ENCODE assay signal across 17 cellular contexts in the genomic region with DNA sequence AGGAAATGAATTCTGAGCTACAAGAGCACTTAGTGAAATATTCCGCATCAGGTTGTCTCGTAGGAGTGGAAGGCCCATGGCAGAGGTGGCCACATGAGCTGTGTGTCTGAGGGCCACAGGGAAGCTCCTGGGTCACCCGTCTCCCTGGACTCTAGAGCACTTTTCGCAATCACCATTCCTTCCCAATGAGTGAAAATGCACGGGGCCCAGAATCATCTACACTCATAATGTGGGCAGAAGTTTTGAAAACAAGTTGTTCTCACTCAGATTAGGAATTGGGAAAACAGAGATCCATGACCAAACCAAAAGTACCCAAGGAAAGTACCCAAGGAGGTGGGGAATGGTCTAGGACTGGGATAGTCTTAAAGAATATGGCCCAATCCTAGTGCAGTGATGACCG.
"Had no signal": no experiment of that assay in that cellular context is flagged by ENCODE, and none has a peak within 500 bp of the region (broad histone marks: within the 10 kb centered on the region; RNA-seq: fewer than 3 reads in every experiment).

No MANE protein-coding gene starts in this region.

- H3K4me3 Mint-ChIP-seq: activated CD4-positive, alpha-beta memory T cell treated with anti-CD3 and anti-CD28 coated beads for 36 hours; activated CD4-positive, alpha-beta T cell treated with anti-CD3 and anti-CD28 coated beads for 36 hours; activated CD8-positive, alpha-beta memory T cell treated with anti-CD3 and anti-CD28 coated beads, Interleukin-2, amount 10 ng/mL, durations not matched to agents 7 days and 5 days; activated naive CD4-positive, alpha-beta T cell treated with anti-CD3 and anti-CD28 coated beads, Interleukin-2, amount 10 ng/mL, durations not matched to agents 7 days and 5 days; naive thymus-derived CD8-positive, alpha-beta T cell; stimulated activated memory B cell treated with anti-CD40 and anti-IgM and Interleukin-4, amounts not matched to agents 10 μg/mL and 1 μg/mL and 100 μg/mL, for 72 hours had no signal

- DNase-seq: activated CD4-positive, alpha-beta memory T cell treated with anti-CD3 and anti-CD28 coated beads for 36 hours; activated CD4-positive, alpha-beta T cell treated with anti-CD3 and anti-CD28 coated beads for 36 hours; activated CD8-positive, alpha-beta memory T cell treated with anti-CD3 and anti-CD28 coated beads, Interleukin-2, amount 10 ng/mL, durations not matched to agents 7 days and 5 days; activated naive CD4-positive, alpha-beta T cell treated with anti-CD3 and anti-CD28 coated beads, Interleukin-2, amount 10 ng/mL, durations not matched to agents 7 days and 5 days; activated T-cell treated with anti-CD3 and anti-CD28 coated beads, Interleukin-2, amount 50 U/mL, for 1 hour; amniotic stem cell; body of pancreas; effector CD8-positive, alpha-beta T cell; hypothalamus; left ventricle myocardium inferior; naive thymus-derived CD8-positive, alpha-beta T cell; posterior cingulate gyrus; stimulated activated CD4-positive, alpha-beta T cell treated with anti-CD3 and anti-CD28 coated beads, Interleukin-2, amount 100 ng/mL, for 48 hours; tibial artery; uterus; WERI-Rb-1 had no signal

- H3K4me3 ChIP-seq: body of pancreas, left ventricle myocardium inferior, tibial artery, uterus had no signal

- H3K9me3 Mint-ChIP-seq: activated CD4-positive, alpha-beta memory T cell treated with anti-CD3 and anti-CD28 coated beads for 36 hours; activated naive CD4-positive, alpha-beta T cell treated with anti-CD3 and anti-CD28 coated beads, Interleukin-2, amount 10 ng/mL, durations not matched to agents 7 days and 5 days; naive thymus-derived CD8-positive, alpha-beta T cell; stimulated activated memory B cell treated with anti-CD40 and anti-IgM and Interleukin-4, amounts not matched to agents 10 μg/mL and 1 μg/mL and 100 μg/mL, for 72 hours had no signal

- H3K9me3 ChIP-seq: body of pancreas, left ventricle myocardium inferior, tibial artery, uterus had no signal

- H3K4me1 Mint-ChIP-seq: activated CD4-positive, alpha-beta T cell treated with anti-CD3 and anti-CD28 coated beads for 36 hours; activated CD8-positive, alpha-beta memory T cell treated with anti-CD3 and anti-CD28 coated beads, Interleukin-2, amount 10 ng/mL, durations not matched to agents 7 days and 5 days; activated naive CD4-positive, alpha-beta T cell treated with anti-CD3 and anti-CD28 coated beads, Interleukin-2, amount 10 ng/mL, durations not matched to agents 7 days and 5 days; naive thymus-derived CD8-positive, alpha-beta T cell; stimulated activated memory B cell treated with anti-CD40 and anti-IgM and Interleukin-4, amounts not matched to agents 10 μg/mL and 1 μg/mL and 100 μg/mL, for 72 hours had no signal

- H3K36me3 Mint-ChIP-seq: activated CD4-positive, alpha-beta memory T cell treated with anti-CD3 and anti-CD28 coated beads for 36 hours; activated CD8-positive, alpha-beta memory T cell treated with anti-CD3 and anti-CD28 coated beads, Interleukin-2, amount 10 ng/mL, durations not matched to agents 7 days and 5 days; activated naive CD4-positive, alpha-beta T cell treated with anti-CD3 and anti-CD28 coated beads, Interleukin-2, amount 10 ng/mL, durations not matched to agents 7 days and 5 days; naive thymus-derived CD8-positive, alpha-beta T cell; stimulated activated memory B cell treated with anti-CD40 and anti-IgM and Interleukin-4, amounts not matched to agents 10 μg/mL and 1 μg/mL and 100 μg/mL, for 72 hours had no signal

- H3K27ac Mint-ChIP-seq: activated CD4-positive, alpha-beta memory T cell treated with anti-CD3 and anti-CD28 coated beads for 36 hours; activated CD4-positive, alpha-beta T cell treated with anti-CD3 and anti-CD28 coated beads for 36 hours; activated CD8-positive, alpha-beta memory T cell treated with anti-CD3 and anti-CD28 coated beads, Interleukin-2, amount 10 ng/mL, durations not matched to agents 7 days and 5 days; activated naive CD4-positive, alpha-beta T cell treated with anti-CD3 and anti-CD28 coated beads, Interleukin-2, amount 10 ng/mL, durations not matched to agents 7 days and 5 days; naive thymus-derived CD8-positive, alpha-beta T cell; stimulated activated memory B cell treated with anti-CD40 and anti-IgM and Interleukin-4, amounts not matched to agents 10 μg/mL and 1 μg/mL and 100 μg/mL, for 72 hours had no signal

- H3K27me3 ChIP-seq: body of pancreas, tibial artery, uterus had no signal

- H3K27me3 Mint-ChIP-seq: activated CD4-positive, alpha-beta T cell treated with anti-CD3 and anti-CD28 coated beads for 36 hours; activated CD8-positive, alpha-beta memory T cell treated with anti-CD3 and anti-CD28 coated beads, Interleukin-2, amount 10 ng/mL, durations not matched to agents 7 days and 5 days; stimulated activated memory B cell treated with anti-CD40 and anti-IgM and Interleukin-4, amounts not matched to agents 10 μg/mL and 1 μg/mL and 100 μg/mL, for 72 hours had no signal

- H3K4me1 ChIP-seq: uterus had no signal

- H3K36me3 ChIP-seq: left ventricle myocardium inferior, tibial artery had no signal
